Comparison of ENCODE assay signal across 22 cellular contexts in the genomic region with DNA sequence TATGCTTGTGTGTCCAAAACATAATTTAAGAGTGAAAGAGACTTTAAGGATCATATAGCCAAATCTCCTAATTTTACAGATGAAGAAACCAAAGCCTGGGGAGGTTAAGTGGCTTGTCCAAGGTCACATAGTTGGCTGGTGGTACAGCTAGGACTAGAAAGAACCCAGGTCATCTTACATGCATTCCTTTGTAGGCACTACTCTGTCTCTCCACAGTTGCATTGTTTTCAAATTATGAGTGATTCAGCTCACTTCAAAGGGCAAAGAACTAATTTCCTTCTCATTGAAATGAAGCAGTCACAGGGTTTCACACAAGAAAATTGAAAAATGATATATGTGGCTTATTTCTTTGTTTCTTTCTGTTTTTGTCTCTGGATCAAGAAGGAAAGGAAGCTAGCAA.
"Had no signal": no experiment of that assay in that cellular context is flagged by ENCODE, and none has a peak within 500 bp of the region (broad histone marks: within the 10 kb centered on the region; RNA-seq: fewer than 3 reads in every experiment).

No MANE protein-coding gene starts in this region.

- H3K4me3 Mint-ChIP-seq: activated CD8-positive, alpha-beta T cell treated with anti-CD3 and anti-CD28 coated beads, Interleukin-2, amount 10 ng/mL, durations not matched to agents 7 days and 5 days; activated naive CD8-positive, alpha-beta T cell treated with anti-CD3 and anti-CD28 coated beads, Interleukin-2, amount 10 ng/mL, durations not matched to agents 7 days and 5 days; T-helper 1 cell treated with Interleukin-12 subunit alpha and Interleukin-12 subunit beta and Interleukin-4 antibody, amounts not matched to agents 30 μg/mL and 1 μg/mL, for 36 hours had no signal

- H3K4me1 Mint-ChIP-seq: activated naive CD8-positive, alpha-beta T cell treated with anti-CD3 and anti-CD28 coated beads, Interleukin-2, amount 10 ng/mL, durations not matched to agents 7 days and 5 days had no signal

- H3K27ac ChIP-seq: brain microvascular endothelial cell, cardiac muscle cell, KMS-11 had no signal

- H3K27me3 ChIP-seq: brain microvascular endothelial cell, cardiac muscle cell, MG63 had no signal

- H3K36me3 Mint-ChIP-seq: activated naive CD8-positive, alpha-beta T cell treated with anti-CD3 and anti-CD28 coated beads, Interleukin-2, amount 10 ng/mL, durations not matched to agents 7 days and 5 days had no signal

- H3K9me3 Mint-ChIP-seq: activated naive CD8-positive, alpha-beta T cell treated with anti-CD3 and anti-CD28 coated beads, Interleukin-2, amount 10 ng/mL, durations not matched to agents 7 days and 5 days; T-helper 1 cell treated with Interleukin-12 subunit alpha and Interleukin-12 subunit beta and Interleukin-4 antibody, amounts not matched to agents 30 μg/mL and 1 μg/mL, for 36 hours had no signal

- H3K36me3 ChIP-seq: brain microvascular endothelial cell, cardiac muscle cell, MG63 had no signal

- ATAC-seq: activated CD8-positive, alpha-beta T cell treated with anti-CD3 and anti-CD28 coated beads, Interleukin-2, amount 10 ng/mL, durations not matched to agents 7 days and 5 days had no signal

- DNase-seq: activated CD4-positive, alpha-beta T cell treated with anti-CD3 and anti-CD28 coated beads for 48 hours; activated CD4-positive, alpha-beta T cell treated with anti-CD3 and anti-CD28 coated beads, Interleukin-2, amount 50 U/mL, for 4 hours; activated CD4-positive, CD25-positive, alpha-beta regulatory T cell treated with anti-CD3 and anti-CD28 coated beads, Interleukin-2, amount 50 U/mL, for 72 hours; activated CD8-positive, alpha-beta memory T cell treated with anti-CD3 and anti-CD28 coated beads, Interleukin-2, amount 50 U/mL, for 48 hours; activated CD8-positive, alpha-beta T cell treated with anti-CD3 and anti-CD28 coated beads, Interleukin-2, amount 10 ng/mL, durations not matched to agents 7 days and 5 days; activated naive CD4-positive, alpha-beta T cell treated with anti-CD3 and anti-CD28 coated beads, Interleukin-2, amount 50 U/mL, for 16 hours; activated naive CD8-positive, alpha-beta T cell treated with anti-CD3 and anti-CD28 coated beads, Interleukin-2, amount 10 ng/mL, durations not matched to agents 7 days and 5 days; activated T-cell treated with anti-CD3 and anti-CD28 coated beads, Interleukin-2, amount 50 U/mL, for 1 hour; aorta; brain microvascular endothelial cell; MG63; MV-4-11; NCI-H1092 treated with DMSO at 0.1 percent for 48 hours; NCI-H1436; NCI-H1694 treated with DMSO at 0.1 percent for 48 hours; NCI-H2081 treated with DMSO at 0.1 percent for 48 hours; NCI-H446; NCI-H524; SHP77 had no signal

- H3K27ac Mint-ChIP-seq: activated CD8-positive, alpha-beta T cell treated with anti-CD3 and anti-CD28 coated beads, Interleukin-2, amount 10 ng/mL, durations not matched to agents 7 days and 5 days; activated naive CD8-positive, alpha-beta T cell treated with anti-CD3 and anti-CD28 coated beads, Interleukin-2, amount 10 ng/mL, durations not matched to agents 7 days and 5 days; T-helper 1 cell treated with Interleukin-12 subunit alpha and Interleukin-12 subunit beta and Interleukin-4 antibody, amounts not matched to agents 30 μg/mL and 1 μg/mL, for 36 hours had no signal

- H3K9me3 ChIP-seq: MG63 had no signal

- H3K4me3 ChIP-seq: cardiac muscle cell, MG63 had no signal
